In the genomic region with DNA sequence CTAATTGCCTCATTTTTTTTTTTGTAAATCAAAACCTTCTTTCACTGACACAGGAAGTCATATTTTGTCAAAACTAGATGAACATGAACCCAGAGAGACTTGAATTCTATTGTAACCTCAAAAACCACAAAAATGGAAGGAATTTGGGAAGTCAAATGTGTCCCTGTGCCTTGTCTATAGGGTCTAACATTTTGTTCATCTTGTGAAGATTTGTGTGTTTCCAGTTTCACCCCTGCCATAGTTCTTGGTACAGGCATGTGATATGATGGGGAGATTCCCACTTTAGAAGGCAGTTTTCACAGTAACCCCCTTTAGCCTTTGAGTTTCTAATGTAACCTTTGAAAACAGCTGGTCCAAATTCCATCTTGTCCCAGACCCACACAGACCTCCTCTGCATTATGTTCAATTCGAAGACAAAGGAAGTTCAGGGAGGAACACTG, we compare ENCODE assay signal across 1 cellular context.
TF ChIP-seq lines count a peak whose summit lies in the region.

No MANE protein-coding gene starts in this region.

TF ChIP-seq in SK-N-SH, 30 proteins besides CTCF, POLR2A, EP300 and RAD21 (continued from another document):
- TF ChIP-seq, protein P1, sequence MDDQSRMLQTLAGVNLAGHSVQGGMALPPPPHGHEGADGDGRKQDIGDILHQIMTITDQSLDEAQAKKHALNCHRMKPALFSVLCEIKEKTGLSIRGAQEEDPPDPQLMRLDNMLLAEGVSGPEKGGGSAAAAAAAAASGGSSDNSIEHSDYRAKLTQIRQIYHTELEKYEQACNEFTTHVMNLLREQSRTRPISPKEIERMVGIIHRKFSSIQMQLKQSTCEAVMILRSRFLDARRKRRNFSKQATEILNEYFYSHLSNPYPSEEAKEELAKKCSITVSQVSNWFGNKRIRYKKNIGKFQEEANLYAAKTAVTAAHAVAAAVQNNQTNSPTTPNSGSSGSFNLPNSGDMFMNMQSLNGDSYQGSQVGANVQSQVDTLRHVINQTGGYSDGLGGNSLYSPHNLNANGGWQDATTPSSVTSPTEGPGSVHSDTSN (IDR thresholded peaks at IDR 0.05), result peak; percentile 76
- TF ChIP-seq GATA2 (CRISPR knock-in tag; IDR thresholded peaks at IDR 0.05) (no peak), SIN3A (IDR thresholded peaks at IDR 0.05; ENCODE audit: borderline replicate concordance, low read depth, low read length) (no peak), YY1 (IDR thresholded peaks at IDR 0.05; ENCODE audit: low read depth) (no peak), RXRA (IDR thresholded peaks at IDR 0.05; ENCODE audit: borderline replicate concordance, low read depth) (peak; percentile 58; the same call in 1 of the 2 replicates), NFIC (IDR thresholded peaks at IDR 0.05; ENCODE audit: borderline replicate concordance) (peak; percentile 24; the same call in 1 of the 2 replicates), ELF1 (IDR thresholded peaks at IDR 0.05) (no peak), RCOR1 (IDR thresholded peaks at IDR 0.05; ENCODE audit: low read length) (no peak), CHD2 (IDR thresholded peaks at IDR 0.05; ENCODE audit: low read length, partially characterized antibody) (no peak), NRF1 (IDR thresholded peaks at IDR 0.05; ENCODE audit: low read depth, low read length) (no peak), FOXJ3 (CRISPR knock-in tag; IDR thresholded peaks at IDR 0.05) (no peak), SMC3 (IDR thresholded peaks at IDR 0.05; ENCODE audit: low read depth, low read length) (no peak)
- TF ChIP-seq, protein P2, sequence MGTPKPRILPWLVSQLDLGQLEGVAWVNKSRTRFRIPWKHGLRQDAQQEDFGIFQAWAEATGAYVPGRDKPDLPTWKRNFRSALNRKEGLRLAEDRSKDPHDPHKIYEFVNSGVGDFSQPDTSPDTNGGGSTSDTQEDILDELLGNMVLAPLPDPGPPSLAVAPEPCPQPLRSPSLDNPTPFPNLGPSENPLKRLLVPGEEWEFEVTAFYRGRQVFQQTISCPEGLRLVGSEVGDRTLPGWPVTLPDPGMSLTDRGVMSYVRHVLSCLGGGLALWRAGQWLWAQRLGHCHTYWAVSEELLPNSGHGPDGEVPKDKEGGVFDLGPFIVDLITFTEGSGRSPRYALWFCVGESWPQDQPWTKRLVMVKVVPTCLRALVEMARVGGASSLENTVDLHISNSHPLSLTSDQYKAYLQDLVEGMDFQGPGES (IDR thresholded peaks at IDR 0.05; ENCODE audit: low read depth, low read length), result no peak
- TF ChIP-seq, protein P3, sequence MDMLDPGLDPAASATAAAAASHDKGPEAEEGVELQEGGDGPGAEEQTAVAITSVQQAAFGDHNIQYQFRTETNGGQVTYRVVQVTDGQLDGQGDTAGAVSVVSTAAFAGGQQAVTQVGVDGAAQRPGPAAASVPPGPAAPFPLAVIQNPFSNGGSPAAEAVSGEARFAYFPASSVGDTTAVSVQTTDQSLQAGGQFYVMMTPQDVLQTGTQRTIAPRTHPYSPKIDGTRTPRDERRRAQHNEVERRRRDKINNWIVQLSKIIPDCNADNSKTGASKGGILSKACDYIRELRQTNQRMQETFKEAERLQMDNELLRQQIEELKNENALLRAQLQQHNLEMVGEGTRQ (IDR thresholded peaks at IDR 0.05; ENCODE audit: borderline replicate concordance, low read depth, low read length), result no peak
- TF ChIP-seq, protein P4, sequence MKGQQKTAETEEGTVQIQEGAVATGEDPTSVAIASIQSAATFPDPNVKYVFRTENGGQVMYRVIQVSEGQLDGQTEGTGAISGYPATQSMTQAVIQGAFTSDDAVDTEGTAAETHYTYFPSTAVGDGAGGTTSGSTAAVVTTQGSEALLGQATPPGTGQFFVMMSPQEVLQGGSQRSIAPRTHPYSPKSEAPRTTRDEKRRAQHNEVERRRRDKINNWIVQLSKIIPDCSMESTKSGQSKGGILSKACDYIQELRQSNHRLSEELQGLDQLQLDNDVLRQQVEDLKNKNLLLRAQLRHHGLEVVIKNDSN (IDR thresholded peaks at IDR 0.05; ENCODE audit: borderline replicate concordance, low read depth), result peak; percentile 33; the same call in 1 of the 2 replicates
- TF ChIP-seq, protein P5, sequence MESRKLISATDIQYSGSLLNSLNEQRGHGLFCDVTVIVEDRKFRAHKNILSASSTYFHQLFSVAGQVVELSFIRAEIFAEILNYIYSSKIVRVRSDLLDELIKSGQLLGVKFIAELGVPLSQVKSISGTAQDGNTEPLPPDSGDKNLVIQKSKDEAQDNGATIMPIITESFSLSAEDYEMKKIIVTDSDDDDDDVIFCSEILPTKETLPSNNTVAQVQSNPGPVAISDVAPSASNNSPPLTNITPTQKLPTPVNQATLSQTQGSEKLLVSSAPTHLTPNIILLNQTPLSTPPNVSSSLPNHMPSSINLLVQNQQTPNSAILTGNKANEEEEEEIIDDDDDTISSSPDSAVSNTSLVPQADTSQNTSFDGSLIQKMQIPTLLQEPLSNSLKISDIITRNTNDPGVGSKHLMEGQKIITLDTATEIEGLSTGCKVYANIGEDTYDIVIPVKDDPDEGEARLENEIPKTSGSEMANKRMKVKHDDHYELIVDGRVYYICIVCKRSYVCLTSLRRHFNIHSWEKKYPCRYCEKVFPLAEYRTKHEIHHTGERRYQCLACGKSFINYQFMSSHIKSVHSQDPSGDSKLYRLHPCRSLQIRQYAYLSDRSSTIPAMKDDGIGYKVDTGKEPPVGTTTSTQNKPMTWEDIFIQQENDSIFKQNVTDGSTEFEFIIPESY (IDR thresholded peaks at IDR 0.05; ENCODE audit: borderline replicate concordance, low read depth), result no peak
